Comparison of ENCODE assay signal across 11 cellular contexts in genomic region chr22:39185601-39186012, GRCh38. TPM values are rescaled to one million over a fixed set of nuclear protein-coding genes. Genes with fewer than 3 reads are reported as not detected.
DNase-seq lines count a peak whose midpoint lies in the region; ATAC-seq and TF ChIP-seq lines count a peak whose summit lies in the region.
"Had no signal": no experiment of that assay in that cellular context is flagged by ENCODE, and none has a peak within 500 bp of the region (broad histone marks: within the 10 kb centered on the region; RNA-seq: fewer than 3 reads in every experiment).

No MANE protein-coding gene starts in this region.

- H3K9me2 ChIP-seq in Karpas-422 (replicated peaks; ENCODE audit: insufficient read depth, low read length) = no peaks in the 10 kb centered on the region

- no peak overlapping the region for H3K4me3 Mint-ChIP-seq in T-cell

- H3K4me1 ChIP-seq in colonic mucosa (no peaks in the 10 kb centered on the region), Karpas-422 (ENCODE audit: low read length) (no peaks in the 10 kb centered on the region)

- H3K27me3 ChIP-seq in colonic mucosa = no peaks in the 10 kb centered on the region
- no peaks in the 10 kb centered on the region for H3K27me3 ChIP-seq in Karpas-422 (ENCODE audit: low read length)

- DNase-seq in EH (ENCODE audit: low read depth) (peak; percentile 55), colonic mucosa (no peak), hypothalamus (lab: John Stamatoyannopoulos, UW) (peak in 36 of 51 donors; percentile 5 to 77 (median 46)), sciatic nerve (ENCODE audit: low spot score) (peak; percentile 75), T-cell (no peak), Karpas-422 (no peak), EL (no peak), HuH-7.5 (ENCODE audit: low spot score) (no peak)
- DNase-seq: amniotic stem cell, NCI-H526 treated with DMSO at 0.1 percent for 48 hours had no signal

- intact Hi-C loops in colonic mucosa (cut with DNase I) = no loop called here
- intact Hi-C loops in sciatic nerve (cut with DNase I) = loop anchor here (5.0 kb wide), 1 partner anchor 47 kb away; no protein-coding TSS in a partner anchor

- CTCF ChIA-PET in T-cell (lab: Charles Lee) = no interaction called here

- H3K27ac ChIP-seq in colonic mucosa (peak overlapping the region; percentile 3), Karpas-422 (ENCODE audit: low read length) (no peak overlapping the region)
- H3K27ac ChIP-seq: VCaP had no signal

- H3K36me3 ChIP-seq in colonic mucosa = no peaks in the 10 kb centered on the region
- H3K36me3 ChIP-seq in Karpas-422 (ENCODE audit: insufficient read depth, low read length) = no peaks in the 10 kb centered on the region

- H3K9ac ChIP-seq in colonic mucosa (ENCODE audit: low read depth in 2 of 2, low read length in 2 of 2) (no peak overlapping the region), Karpas-422 (ENCODE audit: low read length) (no peak overlapping the region)

- no peaks in the 10 kb centered on the region for H3K36me3 Mint-ChIP-seq in T-cell

- H3K9me3 Mint-ChIP-seq in T-cell = peaks cover 0 to 5% (median 3%) of the 10 kb centered on the region in 3 donors

- H3K9me3 ChIP-seq in colonic mucosa (no peaks in the 10 kb centered on the region), Karpas-422 (ENCODE audit: low read length) (no peaks in the 10 kb centered on the region)

- no peaks in the 10 kb centered on the region for H4K20me1 ChIP-seq in Karpas-422 (ENCODE audit: insufficient read depth, low read depth, low read length)

- no peak overlapping the region for H2AFZ ChIP-seq in Karpas-422 (ENCODE audit: low read length)

- ATAC-seq in sciatic nerve = peak; percentile 94
- ATAC-seq in T-cell (replicated peaks in 1 of 4) = no peak

- H3K4me2 ChIP-seq in Karpas-422 (ENCODE audit: low read depth, low read length, poor library complexity, severe bottlenecking) = no peak overlapping the region

- H3K4me3 ChIP-seq in colonic mucosa = no peak overlapping the region
- H3K4me3 ChIP-seq in Karpas-422 (ENCODE audit: low read length) = no peak overlapping the region

- TF ChIP-seq CTCF in colonic mucosa (IDR thresholded peaks at IDR 0.05) = no peak

- H3K4me1 Mint-ChIP-seq in T-cell = peaks cover 0 to 2% (median 0%) of the 10 kb centered on the region in 3 donors

- no peaks in the 10 kb centered on the region for H3K79me2 ChIP-seq in Karpas-422 (ENCODE audit: low read length)

- no peak overlapping the region for H3K27ac Mint-ChIP-seq in T-cell

- no peaks in the 10 kb centered on the region for H3K27me3 Mint-ChIP-seq in T-cell

- POLR2A ChIA-PET in T-cell (lab: Charles Lee) = no interaction called here

RNA-seq across cellular contexts. Expression of gene CBX7, which starts 33.1 kb away (rescaled TPM):
- 10 to 100 TPM; 15.0 to 21.1 TPM for total RNA-seq in colonic mucosa
- 115 TPM for total RNA-seq in sciatic nerve
- total RNA-seq in T-cell = 100 to 1,000 TPM in 3 of 5 donors, 10 to 100 TPM in 2; 67.4 to 160 (median 149) TPM
- total RNA-seq in Karpas-422 (2014; rRNA removed; shearing (Covaris generic); ENCODE audit: low replicate concordance) = 1.7 and 3.5 TPM in 2 replicates

RNA-seq across cellular contexts. Expression of gene PDGFB, which starts 59.2 kb away (rescaled TPM):
- total RNA-seq in colonic mucosa = 1 to 10 TPM; 1.9 to 5.6 TPM
- 24.2 TPM for total RNA-seq in sciatic nerve
- total RNA-seq in T-cell = 10 to 100 TPM in 2 of 5 donors, 1 to 10 TPM in 3; 2.9 to 18.3 (median 4.6) TPM
- 0.43 and 2.9 TPM in 2 replicates for total RNA-seq in Karpas-422 (2014; rRNA removed; shearing (Covaris generic); ENCODE audit: low replicate concordance)

Comparison
In these comparisons a context has a peak if more than half of its experiments do, and no peak if none do; other contexts are left out.
1. DNase-seq: peak in EH (single experiment), hypothalamus (36 of 51) and sciatic nerve (single experiment); none in colonic mucosa (single experiment), T-cell (0 of 34), Karpas-422 (single experiment), EL (single experiment) and HuH-7.5 (single experiment).